Comparison of ENCODE assay signal across 22 cellular contexts in the genomic region with DNA sequence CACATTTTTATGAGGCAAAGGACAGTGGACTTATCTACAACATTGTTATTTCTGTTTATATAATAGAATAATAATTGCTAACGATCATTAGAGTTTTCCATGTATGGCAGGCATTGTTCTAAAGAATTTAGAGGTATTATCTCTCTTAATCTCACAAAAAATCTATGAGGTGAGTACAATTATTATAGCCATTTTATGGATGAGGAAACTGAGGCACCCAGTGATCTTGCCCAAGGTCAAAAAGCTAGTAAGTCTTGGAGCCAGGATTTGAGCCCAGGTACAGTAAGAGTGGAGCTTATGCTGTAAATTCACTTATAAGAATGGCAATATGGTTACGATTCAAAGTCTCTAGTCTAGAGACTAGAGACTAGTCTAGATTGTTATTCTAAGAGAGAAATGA.
A peak's percentile ranks its signal among the peaks of the same experiment; 100 is the strongest.
DNase-seq lines count a peak whose midpoint lies in the region; ATAC-seq lines count a peak whose summit lies in the region.
"Had no signal": no experiment of that assay in that cellular context is flagged by ENCODE, and none has a peak within 500 bp of the region (broad histone marks: within the 10 kb centered on the region; RNA-seq: fewer than 3 reads in every experiment).

No MANE protein-coding gene starts in this region.

- ATAC-seq in GM19395 (IDR thresholded peaks at IDR 0.05; ENCODE audit: unreplicated experiment): no peak
- ATAC-seq: A549, GM12878 had no signal

- in situ Hi-C loops in GM23248 (cut with MboI): no loop called here

- 96 to 98% methylated on average over 2 of the region's 2 CpGs for WGBS in GM23248 (ENCODE audit: low coverage in 1 of 2, low lambda C conversion rate in 2 of 2, missing lambda C conversion rate in 2 of 2), 2 experiments

- H3K4me1 ChIP-seq in GM23248 (ENCODE audit: insufficient read depth): peaks cover 28% of the 10 kb centered on the region
- H3K4me1 ChIP-seq: A549; BLaER1 treated with 17β-estradiol and CSF1 and Interleukin-3, amounts not matched to agents 10 nM and 100 nM; HAP-1 had no signal

- H3K9me3 ChIP-seq in GM23248 (ENCODE audit: low read depth): no peaks in the 10 kb centered on the region
- H3K9me3 ChIP-seq: A549, BE2C, HAP-1 had no signal

- H3K27ac ChIP-seq in GM23248: peak overlapping the region; percentile 46; the same call in 1 of the 2 replicates
- peak overlapping the region; percentile 50 for H3K27ac ChIP-seq in caudate nucleus (ENCODE audit: low read depth, low read length)
- H3K27ac ChIP-seq in layer of hippocampus (ENCODE audit: low read depth, low read length): peak overlapping the region; percentile 10
- H3K27ac ChIP-seq in temporal lobe (ENCODE audit: low read depth, low read length): peak overlapping the region; percentile 8
- H3K27ac ChIP-seq: A549; BLaER1 treated with 17β-estradiol and CSF1 and Interleukin-3, amounts not matched to agents 10 nM and 100 nM had no signal

- H3K9ac ChIP-seq in GM23248: no peak overlapping the region
- H3K9ac ChIP-seq: BLaER1 treated with 17β-estradiol and CSF1 and Interleukin-3, amounts not matched to agents 10 nM and 100 nM had no signal

- H3K4me2 ChIP-seq in GM23248 (ENCODE audit: unreplicated experiment): peak overlapping the region; percentile 68
- H3K4me2 ChIP-seq: A549; BLaER1 treated with 17β-estradiol and CSF1 and Interleukin-3, amounts not matched to agents 10 nM and 100 nM had no signal

- H3K27me3 ChIP-seq in GM23248 (replicated peaks; ENCODE audit: insufficient read depth): no peaks in the 10 kb centered on the region
- no peaks in the 10 kb centered on the region for H3K27me3 ChIP-seq in layer of hippocampus (ENCODE audit: control insufficient read depth, insufficient read depth, low read length)
- H3K27me3 ChIP-seq: BE2C; BLaER1 treated with 17β-estradiol and CSF1 and Interleukin-3, amounts not matched to agents 10 nM and 100 nM had no signal

- peaks cover 29% of the 10 kb centered on the region for H3F3A ChIP-seq in GM23248 (ENCODE audit: insufficient read depth)

- no peaks in the 10 kb centered on the region for H3K36me3 ChIP-seq in GM23248 (ENCODE audit: low read depth)
- H3K36me3 ChIP-seq: BE2C; BLaER1 treated with 17β-estradiol and CSF1 and Interleukin-3, amounts not matched to agents 10 nM and 100 nM; HAP-1 had no signal

- no peaks in the 10 kb centered on the region for H3K79me2 ChIP-seq in GM23248 (ENCODE audit: insufficient read depth)

- H3K4me3 ChIP-seq in GM23248: peak overlapping the region; percentile 24; the same call in 1 of the 2 replicates
- H3K4me3 ChIP-seq: A549; BLaER1 treated with 17β-estradiol and CSF1 and Interleukin-3, amounts not matched to agents 10 nM and 100 nM; GM12878; HAP-1 had no signal

- no peak for DNase-seq in GM23248
- DNase-seq in caudate nucleus (lab: John Stamatoyannopoulos, UW): no peak
- DNase-seq in NCI-H187 treated with DMSO at 0.1 percent for 48 hours (lab: John Stamatoyannopoulos, UW): no peak
- no peak for DNase-seq in SW480 (ENCODE audit: low spot score)
- DNase-seq: 8988T; ACHN; AML-193; CD4-positive, alpha-beta T cell; CD8-positive, alpha-beta memory T cell; DMS 273 treated with DMSO at 0.1 percent for 48 hours; DMS79; GDM1; GOT3; HFFc6 had no signal

- H2AFZ ChIP-seq in GM23248: no peak overlapping the region

- no peaks in the 10 kb centered on the region for H3K9me2 ChIP-seq in GM23248 (ENCODE audit: insufficient read depth)

- H4K20me1 ChIP-seq in GM23248 (ENCODE audit: insufficient read depth): no peaks in the 10 kb centered on the region
- H4K20me1 ChIP-seq: BLaER1 treated with 17β-estradiol and CSF1 and Interleukin-3, amounts not matched to agents 10 nM and 100 nM had no signal
